33 cellular contexts compared by ENCODE assay signal in the genomic region with DNA sequence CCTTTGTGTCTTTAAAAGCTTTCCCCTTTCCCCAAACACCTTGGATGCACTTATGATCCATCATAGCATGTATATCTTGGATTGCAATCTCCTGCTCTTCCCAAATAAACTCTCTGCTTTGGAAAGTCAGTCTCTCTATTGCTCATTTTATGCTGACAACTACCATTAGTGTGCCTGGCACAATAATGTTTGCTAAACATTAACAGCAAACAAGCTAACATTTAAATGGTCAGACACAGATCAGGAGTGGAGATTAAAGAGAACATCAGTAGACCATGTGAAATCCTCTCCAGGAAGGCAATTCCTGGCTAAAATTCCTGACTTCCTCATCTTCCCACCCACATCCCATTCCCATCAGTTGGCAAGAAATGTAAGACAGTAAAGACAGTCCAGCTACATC.
"Had no signal": no experiment of that assay in that cellular context is flagged by ENCODE, and none has a peak within 500 bp of the region (broad histone marks: within the 10 kb centered on the region; RNA-seq: fewer than 3 reads in every experiment).

No MANE protein-coding gene starts in this region.

- H3K9me3 Mint-ChIP-seq: immature natural killer cell; stimulated activated naive CD8-positive, alpha-beta T cell treated with anti-CD3 and anti-CD28 coated beads, Interleukin-15, amount 100 ng/mL, for 72 hours; T-helper 2 cell treated with Interferon-gamma antibody and Interleukin-4, amounts not matched to agents 5 μg/mL and 100 μg/mL, for 36 hours had no signal

- DNase-seq: activated CD4-positive, alpha-beta T cell treated with anti-CD3 and anti-CD28 coated beads for 4 hours; activated CD4-positive, alpha-beta T cell treated with anti-CD3 and anti-CD28 coated beads, Interleukin-2, amount 50 U/mL, for 4 hours; activated CD8-positive, alpha-beta memory T cell treated with anti-CD3 and anti-CD28 coated beads for 24 hours; activated CD8-positive, alpha-beta memory T cell treated with anti-CD3 and anti-CD28 coated beads, Interleukin-2, amount 50 U/mL, for 4 hours; activated gamma-delta T cell; activated naive CD4-positive, alpha-beta T cell treated with anti-CD3 and anti-CD28 coated beads, Interleukin-2, amount 50 U/mL, for 16 hours; activated naive CD8-positive, alpha-beta T cell treated with anti-CD3 and anti-CD28 coated beads, Interleukin-2, amount 50 U/mL, for 24 hours; activated T-cell treated with anti-CD3 and anti-CD28 coated beads, Interleukin-2, amount 50 U/mL, for 24 hours; central memory CD4-positive, alpha-beta T cell; endodermal cell; foreskin keratinocyte; heart left ventricle; hypothalamus; immature natural killer cell; kidney glomerular epithelial cell; left ventricle myocardium superior; mammary epithelial cell; ovary; retina; stimulated activated CD4-positive, alpha-beta T cell treated with anti-CD3 and anti-CD28 coated beads, Interleukin-1b, Interleukin-23, amount 100 ng/mL, for 48 hours; stimulated activated CD4-positive, alpha-beta T cell treated with anti-CD3 and anti-CD28 coated beads, Interleukin-4, amount 100 ng/mL, for 4 hours; stimulated activated CD8-positive, alpha-beta memory T cell treated with anti-CD3 and anti-CD28 coated beads, Interleukin-4, amount 100 ng/mL, for 48 hours; stimulated activated naive CD8-positive, alpha-beta T cell treated with anti-CD3 and anti-CD28 coated beads, Interleukin-15, amount 100 ng/mL, for 72 hours; substantia nigra; T-helper 1 cell; upper lobe of left lung had no signal

- H3K4me1 Mint-ChIP-seq: activated naive CD8-positive, alpha-beta T cell treated with anti-CD3 and anti-CD28 coated beads, Interleukin-2, amount 50 U/mL, for 24 hours; immature natural killer cell; stimulated activated memory B cell treated with anti-CD40 and anti-IgM and Interleukin-4, amounts not matched to agents 10 μg/mL and 1 μg/mL and 100 μg/mL, for 72 hours; stimulated activated naive CD8-positive, alpha-beta T cell treated with anti-CD3 and anti-CD28 coated beads, Interleukin-15, amount 100 ng/mL, for 72 hours had no signal

- H3K4me2 ChIP-seq: smooth muscle cell had no signal

- H3K4me1 ChIP-seq: breast epithelium, foreskin keratinocyte, upper lobe of left lung had no signal

- H3K4me3 Mint-ChIP-seq: activated naive CD8-positive, alpha-beta T cell treated with anti-CD3 and anti-CD28 coated beads, Interleukin-2, amount 50 U/mL, for 24 hours; activated T-cell treated with anti-CD3 and anti-CD28 coated beads, Interleukin-2, amount 50 U/mL, for 24 hours; endodermal cell; immature natural killer cell; stimulated activated memory B cell treated with anti-CD40 and anti-IgM and Interleukin-4, amounts not matched to agents 10 μg/mL and 1 μg/mL and 100 μg/mL, for 72 hours; stimulated activated naive CD8-positive, alpha-beta T cell treated with anti-CD3 and anti-CD28 coated beads, Interleukin-15, amount 100 ng/mL, for 72 hours; T-helper 2 cell treated with Interferon-gamma antibody and Interleukin-4, amounts not matched to agents 5 μg/mL and 100 μg/mL, for 36 hours had no signal

- H3K9me3 ChIP-seq: breast epithelium, esophagus muscularis mucosa, ovary, upper lobe of left lung, vagina had no signal

- H3K27ac ChIP-seq: breast epithelium, esophagus muscularis mucosa, foreskin keratinocyte, heart left ventricle, ovary, upper lobe of left lung, vagina had no signal

- ATAC-seq: activated naive CD8-positive, alpha-beta T cell treated with anti-CD3 and anti-CD28 coated beads, Interleukin-2, amount 50 U/mL, for 24 hours; foreskin keratinocyte; heart left ventricle; left ventricle myocardium superior; stimulated activated memory B cell treated with anti-CD40 and anti-IgM and Interleukin-4, amounts not matched to agents 10 μg/mL and 1 μg/mL and 100 μg/mL, for 72 hours; stimulated activated naive CD8-positive, alpha-beta T cell treated with anti-CD3 and anti-CD28 coated beads, Interleukin-15, amount 100 ng/mL, for 72 hours had no signal

- H3K27me3 ChIP-seq: breast epithelium, esophagus muscularis mucosa, foreskin keratinocyte, heart left ventricle, ovary, upper lobe of left lung, vagina had no signal

- H3K27ac Mint-ChIP-seq: activated naive CD8-positive, alpha-beta T cell treated with anti-CD3 and anti-CD28 coated beads, Interleukin-2, amount 50 U/mL, for 24 hours; activated T-cell treated with anti-CD3 and anti-CD28 coated beads, Interleukin-2, amount 50 U/mL, for 24 hours; endodermal cell; immature natural killer cell; progenitor cell of endocrine pancreas; stimulated activated memory B cell treated with anti-CD40 and anti-IgM and Interleukin-4, amounts not matched to agents 10 μg/mL and 1 μg/mL and 100 μg/mL, for 72 hours; T-helper 2 cell treated with Interferon-gamma antibody and Interleukin-4, amounts not matched to agents 5 μg/mL and 100 μg/mL, for 36 hours had no signal

- H3K27me3 Mint-ChIP-seq: activated naive CD8-positive, alpha-beta T cell treated with anti-CD3 and anti-CD28 coated beads, Interleukin-2, amount 50 U/mL, for 24 hours; activated T-cell treated with anti-CD3 and anti-CD28 coated beads, Interleukin-2, amount 50 U/mL, for 24 hours; stimulated activated memory B cell treated with anti-CD40 and anti-IgM and Interleukin-4, amounts not matched to agents 10 μg/mL and 1 μg/mL and 100 μg/mL, for 72 hours; stimulated activated naive CD8-positive, alpha-beta T cell treated with anti-CD3 and anti-CD28 coated beads, Interleukin-15, amount 100 ng/mL, for 72 hours had no signal

- H3K36me3 Mint-ChIP-seq: immature natural killer cell had no signal

- H3K4me3 ChIP-seq: breast epithelium, esophagus muscularis mucosa, heart left ventricle, ovary, smooth muscle cell, upper lobe of left lung, vagina had no signal

- H3K36me3 ChIP-seq: breast epithelium, esophagus muscularis mucosa, heart left ventricle, ovary, upper lobe of left lung, vagina had no signal
